ENCODE assay signal across 2 cellular contexts in the genomic region with DNA sequence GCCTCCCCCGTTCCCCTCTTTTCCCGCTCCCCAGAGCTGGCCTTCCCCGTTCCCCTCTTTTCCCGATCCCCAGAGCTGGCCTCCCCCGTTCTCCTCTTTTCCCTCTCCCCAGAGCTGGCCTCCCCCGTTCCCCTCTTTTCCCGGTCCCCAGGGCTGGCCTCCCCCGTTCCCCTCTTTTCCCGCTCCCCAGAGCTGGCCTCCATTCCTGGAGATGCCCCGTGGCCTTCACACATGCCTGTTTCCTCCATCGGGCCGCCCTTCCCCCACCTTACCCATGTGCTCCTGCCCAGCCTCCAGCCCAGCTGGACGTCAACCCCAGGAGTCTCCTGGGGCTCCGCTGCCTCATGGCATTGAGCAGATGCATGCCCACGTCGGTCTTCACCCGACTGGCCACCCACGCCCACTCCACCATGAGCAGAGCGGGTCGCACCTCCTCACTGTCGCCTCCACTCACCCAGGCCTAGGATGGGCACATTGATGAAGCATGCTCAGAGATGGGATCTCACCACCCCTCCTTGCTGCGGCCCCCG.
TF ChIP-seq lines count a peak whose summit lies in the region.

No MANE protein-coding gene starts in this region.

TF ChIP-seq in HepG2, 621 proteins besides CTCF, POLR2A, EP300 and RAD21 (continues in another document):
- 0 out of 2 replicates have a peak, but pooled peaks have one; percentile 50 for TF ChIP-seq PCBP1 (IDR thresholded peaks at IDR 0.05; ENCODE audit: borderline replicate concordance, low read depth, low read length)
- TF ChIP-seq TIGD3 (CRISPR knock-in tag; IDR thresholded peaks at IDR 0.05; ENCODE audit: borderline replicate concordance), result no peak
- TF ChIP-seq ZKSCAN1 (IDR thresholded peaks at IDR 0.05; ENCODE audit: low read length), result no peak
- TF ChIP-seq ZNF687 (CRISPR knock-in tag; IDR thresholded peaks at IDR 0.05), result peak; percentile 16
- no peak for TF ChIP-seq SRSF4 (IDR thresholded peaks at IDR 0.05; ENCODE audit: low read depth, low read length, poor library complexity, severe bottlenecking)
- TF ChIP-seq, protein P1, sequence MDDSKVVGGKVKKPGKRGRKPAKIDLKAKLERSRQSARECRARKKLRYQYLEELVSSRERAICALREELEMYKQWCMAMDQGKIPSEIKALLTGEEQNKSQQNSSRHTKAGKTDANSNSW (CRISPR knock-in tag; IDR thresholded peaks at IDR 0.05; ENCODE audit: borderline replicate concordance), result no peak
- no peak for TF ChIP-seq ZFP90 (CRISPR knock-in tag; IDR thresholded peaks at IDR 0.05; ENCODE audit: borderline replicate concordance)
- TF ChIP-seq ZNF12 (CRISPR knock-in tag; IDR thresholded peaks at IDR 0.05), result no peak
- TF ChIP-seq IKZF5 (CRISPR knock-in tag; IDR thresholded peaks at IDR 0.05), result no peak
- no peak for TF ChIP-seq NR2F1 (CRISPR knock-in tag; IDR thresholded peaks at IDR 0.05)
- TF ChIP-seq FOXA3 (CRISPR knock-in tag; IDR thresholded peaks at IDR 0.05), result no peak
- TF ChIP-seq ZNF792 (CRISPR knock-in tag; IDR thresholded peaks at IDR 0.05), result no peak
- no peak for TF ChIP-seq EED (CRISPR knock-in tag; IDR thresholded peaks at IDR 0.05)

TF ChIP-seq in WTC11, 78 proteins besides CTCF, POLR2A, EP300 and RAD21:
- TF ChIP-seq RORB (CRISPR knock-in tag; IDR thresholded peaks at IDR 0.05), result no peak
- no peak for TF ChIP-seq NR3C1 (CRISPR knock-in tag; conservative IDR thresholded peaks at IDR 0.05; ENCODE audit: low read depth)
- TF ChIP-seq ZNF416 (CRISPR knock-in tag; IDR thresholded peaks at IDR 0.05), result no peak
- TF ChIP-seq ATF2 (CRISPR knock-in tag; IDR thresholded peaks at IDR 0.05; ENCODE audit: borderline replicate concordance, low read depth), result no peak
- TF ChIP-seq, protein P2, sequence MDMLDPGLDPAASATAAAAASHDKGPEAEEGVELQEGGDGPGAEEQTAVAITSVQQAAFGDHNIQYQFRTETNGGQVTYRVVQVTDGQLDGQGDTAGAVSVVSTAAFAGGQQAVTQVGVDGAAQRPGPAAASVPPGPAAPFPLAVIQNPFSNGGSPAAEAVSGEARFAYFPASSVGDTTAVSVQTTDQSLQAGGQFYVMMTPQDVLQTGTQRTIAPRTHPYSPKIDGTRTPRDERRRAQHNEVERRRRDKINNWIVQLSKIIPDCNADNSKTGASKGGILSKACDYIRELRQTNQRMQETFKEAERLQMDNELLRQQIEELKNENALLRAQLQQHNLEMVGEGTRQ (CRISPR knock-in tag; IDR thresholded peaks at IDR 0.05), result no peak
- no peak for TF ChIP-seq ZNF425 (CRISPR knock-in tag; conservative IDR thresholded peaks at IDR 0.05)
- TF ChIP-seq NR2C2 (CRISPR knock-in tag; IDR thresholded peaks at IDR 0.05), result no peak
- TF ChIP-seq IRF2 (CRISPR knock-in tag; IDR thresholded peaks at IDR 0.05; ENCODE audit: borderline replicate concordance, low read depth), result no peak
- no peak for TF ChIP-seq ZSCAN18 (CRISPR knock-in tag; IDR thresholded peaks at IDR 0.05)
- no peak for TF ChIP-seq MYBL2 (CRISPR knock-in tag; IDR thresholded peaks at IDR 0.05)
- TF ChIP-seq, protein P3, sequence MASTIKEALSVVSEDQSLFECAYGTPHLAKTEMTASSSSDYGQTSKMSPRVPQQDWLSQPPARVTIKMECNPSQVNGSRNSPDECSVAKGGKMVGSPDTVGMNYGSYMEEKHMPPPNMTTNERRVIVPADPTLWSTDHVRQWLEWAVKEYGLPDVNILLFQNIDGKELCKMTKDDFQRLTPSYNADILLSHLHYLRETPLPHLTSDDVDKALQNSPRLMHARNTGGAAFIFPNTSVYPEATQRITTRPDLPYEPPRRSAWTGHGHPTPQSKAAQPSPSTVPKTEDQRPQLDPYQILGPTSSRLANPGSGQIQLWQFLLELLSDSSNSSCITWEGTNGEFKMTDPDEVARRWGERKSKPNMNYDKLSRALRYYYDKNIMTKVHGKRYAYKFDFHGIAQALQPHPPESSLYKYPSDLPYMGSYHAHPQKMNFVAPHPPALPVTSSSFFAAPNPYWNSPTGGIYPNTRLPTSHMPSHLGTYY (CRISPR knock-in tag; IDR thresholded peaks at IDR 0.05), result no peak
TF ChIP-seq in WTC11: peak in this region for 0.
